24 cellular contexts compared by ENCODE assay signal in the genomic region with DNA sequence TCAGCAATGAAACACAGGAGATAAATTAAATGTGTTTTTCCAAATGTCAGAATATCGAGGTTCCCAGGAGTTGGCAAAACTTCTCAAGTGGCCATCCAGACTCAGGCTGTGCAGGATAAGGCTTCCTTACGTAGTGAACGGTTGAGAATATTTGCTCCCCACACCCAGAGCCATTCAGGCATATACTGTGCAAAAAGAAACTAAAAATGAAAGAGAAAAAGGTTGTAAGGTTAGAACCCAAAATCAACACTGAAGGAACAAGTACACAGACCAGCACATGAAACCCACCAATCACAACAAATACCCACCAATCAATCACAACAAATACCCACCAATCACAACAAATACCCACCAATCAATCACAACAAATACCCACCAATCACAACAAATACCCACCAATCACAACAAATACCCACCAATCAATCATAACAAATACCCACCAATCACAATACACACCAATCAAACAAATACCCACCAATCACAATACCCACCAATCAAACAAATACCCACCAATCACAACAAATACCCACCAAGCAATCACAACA. TPM values are rescaled to one million over a fixed set of nuclear protein-coding genes. Genes with fewer than 3 reads are reported as not detected.
DNase-seq lines count a peak whose midpoint lies in the region; ATAC-seq, FAIRE-seq and TF ChIP-seq lines count a peak whose summit lies in the region.
"Had no signal": no experiment of that assay in that cellular context is flagged by ENCODE, and none has a peak within 500 bp of the region (broad histone marks: within the 10 kb centered on the region; RNA-seq: fewer than 3 reads in every experiment).

No MANE protein-coding gene starts in this region.

- no peak overlapping the region for H3K27ac Mint-ChIP-seq in immature natural killer cell
- H3K27ac Mint-ChIP-seq: CD8-positive, alpha-beta T cell had no signal

- TF ChIP-seq POLR2A in GM12878 (IDR thresholded peaks at IDR 0.05; ENCODE audit: low read depth, low read length): no peak

- DNase-seq in GM13977 (ENCODE audit: low spot score) (peak; percentile 33), HEK293T (ENCODE audit: extremely low spot score) (no peak), GM12878 (ENCODE audit: low read depth, low spot score) (no peak), upper lobe of right lung (no peak), immature natural killer cell (no peak), lower lobe of right lung (no peak)
- DNase-seq: CD8-positive, alpha-beta T cell; COR-L47; DMS153; DMS79 treated with DMSO at 0.1 percent for 48 hours; EL; GM23248 had no signal

- H3K36me3 ChIP-seq in GM12878 (ENCODE audit: control insufficient read depth in 2 of 2, insufficient read depth in 2 of 2, low read length in 1 of 2): no peaks in the 10 kb centered on the region; a peak in 1 of 4 replicates
- H3K36me3 ChIP-seq in upper lobe of right lung: peaks cover 46% of the 10 kb centered on the region
- peaks cover 49% of the 10 kb centered on the region for H3K36me3 ChIP-seq in lower lobe of right lung

- RAD21 ChIA-PET in GM12878 (lab: Charles Lee; ENCODE audit: unreplicated experiment): no interaction called here

- ATAC-seq in GM19351 (IDR thresholded peaks at IDR 0.05; ENCODE audit: unreplicated experiment) (peak; percentile 57), GM12878 (no peak), upper lobe of right lung (no peak), lower lobe of right lung (no peak)
- ATAC-seq: A549; CD8-positive, alpha-beta T cell; HCT116; HepG2 had no signal

- TF ChIP-seq CTCF in GM13977 (IDR thresholded peaks at IDR 0.05; ENCODE audit: extremely low read depth, insufficient read depth, missing control alignments) (no peak), GM12878 (IDR thresholded peaks at IDR 0.05 in 2 of 3, conservative IDR thresholded peaks at IDR 0.05 in 1 of 3; ENCODE audit: control insufficient read depth in 2 of 3, extremely low read depth in 1 of 3, insufficient read depth in 1 of 3, low read depth in 3 of 3, low read length in 3 of 3) (no peak), upper lobe of right lung (IDR thresholded peaks at IDR 0.05) (no peak), lower lobe of right lung (IDR thresholded peaks at IDR 0.05) (no peak)

- 100% methylated on average over 3 of the region's 3 CpGs for WGBS in GM12878 (ENCODE audit: insufficient coverage, insufficient replicate concordance, low lambda C conversion rate, missing lambda C conversion rate)

- no peaks in the 10 kb centered on the region for H3K27me3 Mint-ChIP-seq in immature natural killer cell (ENCODE audit: low read depth in 3 of 3)

- POLR2A ChIA-PET in HEK293T (lab: Yijun Ruan, JAX): no interaction called here
- POLR2A ChIA-PET in GM12878 (lab: Charles Lee): no interaction called here

- H3K4me3 Mint-ChIP-seq in immature natural killer cell: no peak overlapping the region
- H3K4me3 Mint-ChIP-seq: CD14-positive monocyte; CD8-positive, alpha-beta T cell had no signal

- in situ Hi-C loops in GM13977 (cut with MboI; ENCODE audit: low pct_unique_long_range_greater_than_20kb, low sequenced_read_pairs, unreplicated experiment): no loop called here
- in situ Hi-C loops in GM12878 (cut with MboI): no loop called here

- H3K9me3 Mint-ChIP-seq in immature natural killer cell: no peaks in the 10 kb centered on the region
- H3K9me3 Mint-ChIP-seq: CD14-positive monocyte; CD8-positive, alpha-beta T cell had no signal

- peak; percentile 31 for FAIRE-seq in GM12878 (lab: Jason Lieb, UNC)
- FAIRE-seq: A549, D721Med, G401.6, GM12892, H54, HepG2, HTR-8/SVneo had no signal

- intact Hi-C loops in GM12878 (cut with micrococcal nuclease; ENCODE audit: unreplicated experiment): no loop called here
- intact Hi-C loops in upper lobe of right lung (cut with DNase I): no loop called here
- intact Hi-C loops in lower lobe of right lung (cut with DNase I): no loop called here

- H2AFZ ChIP-seq in GM12878 (ENCODE audit: control insufficient read depth, low read depth, low read length): peak overlapping the region; percentile 37
- H2AFZ ChIP-seq: GM23248 had no signal

- H4K20me1 ChIP-seq in GM12878 (ENCODE audit: control insufficient read depth, insufficient read depth): no peaks in the 10 kb centered on the region

- H3K79me2 ChIP-seq in GM12878 (ENCODE audit: control insufficient read depth, insufficient read depth, low read length): no peaks in the 10 kb centered on the region

- H3K4me2 ChIP-seq in GM12878 (ENCODE audit: control insufficient read depth, insufficient read depth): no peak overlapping the region
- H3K4me2 ChIP-seq: A549 had no signal

- H3K27me3 ChIP-seq in GM12878 (replicated peaks in 1 of 2; ENCODE audit: control insufficient read depth in 2 of 2, insufficient read depth in 2 of 2, low read length in 1 of 2): no peaks in the 10 kb centered on the region
- no peaks in the 10 kb centered on the region for H3K27me3 ChIP-seq in upper lobe of right lung
- no peaks in the 10 kb centered on the region for H3K27me3 ChIP-seq in lower lobe of right lung (ENCODE audit: low read depth)

- H3K9me3 ChIP-seq in GM12878 (replicated peaks; ENCODE audit: control insufficient read depth, insufficient read depth, low read length) (no peaks in the 10 kb centered on the region), upper lobe of right lung (no peaks in the 10 kb centered on the region), lower lobe of right lung (no peaks in the 10 kb centered on the region)
- H3K9me3 ChIP-seq: A549 had no signal

- no peak for TF ChIP-seq EP300 in GM12878 (IDR thresholded peaks at IDR 0.05; ENCODE audit: borderline replicate concordance in 1 of 2, control insufficient read depth in 1 of 2, low read depth in 2 of 2, low read length in 2 of 2)

- H3K27ac ChIP-seq in GM12878 (ENCODE audit: control insufficient read depth, insufficient read depth): no peak overlapping the region
- no peak overlapping the region for H3K27ac ChIP-seq in upper lobe of right lung
- H3K27ac ChIP-seq in lower lobe of right lung: no peak overlapping the region
- H3K27ac ChIP-seq: A549, GM23248 had no signal

- no peak overlapping the region for H3K9ac ChIP-seq in GM12878 (ENCODE audit: control insufficient read depth, insufficient read depth, low read length)
- H3K9ac ChIP-seq: GM23248 had no signal

- CTCF ChIA-PET in HEK293T (lab: Yijun Ruan, JAX) (no interaction called here), GM12878 (lab: Yijun Ruan, JAX) (no interaction called here)

- peaks cover 3 to 16% (median 6%) of the 10 kb centered on the region in 3 donors for H3K36me3 Mint-ChIP-seq in immature natural killer cell

- H3K4me3 ChIP-seq in GM12878 (no peak overlapping the region), upper lobe of right lung (no peak overlapping the region), lower lobe of right lung (no peak overlapping the region)
- H3K4me3 ChIP-seq: A549, GM23248 had no signal

- SMC1A ChIA-PET in GM12878 (lab: Charles Lee; ENCODE audit: uncharacterized antibody, unreplicated experiment): no interaction called here

- H3K4me1 Mint-ChIP-seq in immature natural killer cell: no peaks in the 10 kb centered on the region

- H3K4me1 ChIP-seq in GM12878 (ENCODE audit: control insufficient read depth, insufficient read depth, low read length) (no peaks in the 10 kb centered on the region; the same call in 1 of the 2 replicates), upper lobe of right lung (no peaks in the 10 kb centered on the region), lower lobe of right lung (no peaks in the 10 kb centered on the region)
- H3K4me1 ChIP-seq: A549 had no signal

- TF ChIP-seq RAD21 in GM12878 (IDR thresholded peaks at IDR 0.05; ENCODE audit: insufficient read depth, low read depth, low read length): no peak

- no TSS peak for BruUV-seq in GM12878 (replicated peaks; lab: Mats Ljungman, UMichigan)

RNA-seq across cellular contexts. Expression of a gene that starts 7.9 kb away (rescaled TPM):
- 193 and 215 TPM in 2 replicates for total RNA-seq in GM12878 (2013; cell fraction: nucleolus; rRNA removed)
- total RNA-seq in GM12878 (2014; rRNA removed): 37.5 and 39.5 TPM in 2 replicates
- 21.9 and 23.7 TPM in 2 replicates for total RNA-seq in GM12878 (2014; rRNA removed; fragmentation: Illumina TruSeq; extraction: Trizol)
- 28.1 and 37.5 TPM in 2 replicates for total RNA-seq in GM12878 (2021)
- polyA plus RNA-seq in GM12878 (2011; ENCODE audit: low read depth): 16.7 TPM
- 39.5 and 43.9 TPM in 2 replicates for polyA plus RNA-seq in GM12878 (2011; rRNA removed)
- 31.3 and 41.1 TPM in 2 replicates for polyA plus RNA-seq in GM12878 (2011; cell fraction: cytosol; rRNA removed)
- 117 and 119 TPM in 2 replicates for polyA plus RNA-seq in GM12878 (2011; cell fraction: nucleus; rRNA removed)
- polyA plus RNA-seq in GM12878 (2012): 27.7 and 30.7 TPM in 2 replicates
- polyA plus RNA-seq in GM12878 (2014; fragmentation: Illumina TruSeq; extraction: Trizol): 24.9 and 28.7 TPM in 2 replicates
- 1 to 10 TPM; 1.3 to 3.3 TPM for polyA plus RNA-seq in GM12878 (2014; fragmentation: Nextera tagmentation; extraction: Ambion mirVana)
- polyA plus RNA-seq in GM12878 (2014; rRNA removed): 33.8 and 34.6 TPM in 2 replicates
- polyA plus RNA-seq in GM12878 (2016; fragmentation: Nextera tagmentation; extraction: Ambion mirVana): 10 to 100 TPM; 35.9 to 37.4 TPM
- polyA minus RNA-seq in GM12878 (2011; rRNA and poly(A)+ RNA removed): 63.2 and 68.7 TPM in 2 replicates
- 17.4 and 20.7 TPM in 2 replicates for polyA minus RNA-seq in GM12878 (2011; cell fraction: cytosol; rRNA and poly(A)+ RNA removed)
- polyA minus RNA-seq in GM12878 (2011; cell fraction: nucleus; rRNA and poly(A)+ RNA removed): 88.0 and 117 TPM in 2 replicates
- total RNA-seq in upper lobe of right lung: 97.5 TPM
- 10 to 100 TPM; 34.9 to 49.6 (median 48.0) TPM for polyA plus RNA-seq in immature natural killer cell
- 94.7 TPM for total RNA-seq in lower lobe of right lung

RNA-seq across cellular contexts. Expression of a gene that starts 20.4 kb away (rescaled TPM):
- total RNA-seq in GM12878 (2013; cell fraction: nucleolus; rRNA removed): 15.6 and 18.8 TPM in 2 replicates
- total RNA-seq in GM12878 (2014; rRNA removed) (5.5 and 7.8 TPM in 2 replicates), GM12878 (2014; rRNA removed; fragmentation: Illumina TruSeq; extraction: Trizol) (5.5 and 5.6 TPM in 2 replicates), GM12878 (2021) (5.5 and 6.8 TPM in 2 replicates), upper lobe of right lung (31.0 TPM), lower lobe of right lung (22.5 TPM)
- polyA plus RNA-seq in GM12878 (2011; ENCODE audit: low read depth): 4.1 TPM
- polyA plus RNA-seq in GM12878 (2011; rRNA removed) (13.4 and 17.4 TPM in 2 replicates), GM12878 (2014; fragmentation: Illumina TruSeq; extraction: Trizol) (7.0 and 10.6 TPM in 2 replicates), GM12878 (2014; fragmentation: Nextera tagmentation; extraction: Ambion mirVana) (1 to 10 TPM; 2.0 to 3.6 TPM), GM12878 (2014; rRNA removed) (5.6 and 7.5 TPM in 2 replicates), GM12878 (2016; fragmentation: Nextera tagmentation; extraction: Ambion mirVana) (1 to 10 TPM; 4.4 to 5.7 TPM), immature natural killer cell (10 to 100 TPM in 2 of 3 donors, 1 to 10 TPM in 1; 6.9 to 13.8 (median 12.2) TPM)
- polyA plus RNA-seq in GM12878 (2011; cell fraction: cytosol; rRNA removed): 5.6 and 8.1 TPM in 2 replicates
- 13.9 and 17.2 TPM in 2 replicates for polyA plus RNA-seq in GM12878 (2011; cell fraction: nucleus; rRNA removed)
- 6.3 and 7.9 TPM in 2 replicates for polyA plus RNA-seq in GM12878 (2012)
- 8.8 and 12.1 TPM in 2 replicates for polyA minus RNA-seq in GM12878 (2011; rRNA and poly(A)+ RNA removed)
- polyA minus RNA-seq in GM12878 (2011; cell fraction: cytosol; rRNA and poly(A)+ RNA removed): 2.8 and 3.0 TPM in 2 replicates
- 3.4 and 5.8 TPM in 2 replicates for polyA minus RNA-seq in GM12878 (2011; cell fraction: nucleus; rRNA and poly(A)+ RNA removed)

RNA-seq across cellular contexts. Expression of a gene that starts 20.5 kb away (rescaled TPM):
- total RNA-seq in GM12878 (2013; cell fraction: nucleolus; rRNA removed): not detected in 2 replicates
- not detected in 2 replicates for total RNA-seq in GM12878 (2014; rRNA removed)
- total RNA-seq in GM12878 (2014; rRNA removed; fragmentation: Illumina TruSeq; extraction: Trizol): not detected in 2 replicates
- total RNA-seq in GM12878 (2021): not detected in 2 replicates
- not detected for polyA plus RNA-seq in GM12878 (2011; ENCODE audit: low read depth)
- not detected in 2 replicates for polyA plus RNA-seq in GM12878 (2011; rRNA removed)
- polyA plus RNA-seq in GM12878 (2011; cell fraction: cytosol; rRNA removed): not detected in 2 replicates
- not detected in 2 replicates for polyA plus RNA-seq in GM12878 (2011; cell fraction: nucleus; rRNA removed)
- 0.30 and 1.2 TPM in 2 replicates for polyA plus RNA-seq in GM12878 (2012)
- 0.04 TPM in 1 of 2 replicates, not detected in the other for polyA plus RNA-seq in GM12878 (2014; fragmentation: Illumina TruSeq; extraction: Trizol)
- polyA plus RNA-seq in GM12878 (2014; fragmentation: Nextera tagmentation; extraction: Ambion mirVana): under 1 TPM; 0.02 to 0.11 TPM
- polyA plus RNA-seq in GM12878 (2014; rRNA removed): not detected in 2 replicates
- under 1 TPM in 1 of 2 experiments, not detected in 1; 0.76 TPM for polyA plus RNA-seq in GM12878 (2016; fragmentation: Nextera tagmentation; extraction: Ambion mirVana)
- not detected in 2 replicates for polyA minus RNA-seq in GM12878 (2011; rRNA and poly(A)+ RNA removed)
- not detected in 2 replicates for polyA minus RNA-seq in GM12878 (2011; cell fraction: cytosol; rRNA and poly(A)+ RNA removed)
- not detected in 2 replicates for polyA minus RNA-seq in GM12878 (2011; cell fraction: nucleus; rRNA and poly(A)+ RNA removed)
- total RNA-seq in upper lobe of right lung: 0.49 TPM
- 1 to 10 TPM in 1 of 3 donors, not detected in 2; 2.6 TPM for polyA plus RNA-seq in immature natural killer cell
- total RNA-seq in lower lobe of right lung: 18.8 TPM
- total RNA-seq: CD8-positive, alpha-beta T cell; GM23248 had no signal
- polyA plus RNA-seq: AG04450, BJ, GM23248, HepG2 had no signal

Comparison
In these comparisons a context has a peak if more than half of its experiments do, and no peak if none do; other contexts are left out.
1. RNA of a gene that starts 20.5 kb away (total RNA-seq): 18.8 TPM in lower lobe of right lung (single experiment); 0.49 TPM in upper lobe of right lung (single experiment) and not detected in GM12878; every median in the first group is over 10 times any median in the second.